In the genomic region with DNA sequence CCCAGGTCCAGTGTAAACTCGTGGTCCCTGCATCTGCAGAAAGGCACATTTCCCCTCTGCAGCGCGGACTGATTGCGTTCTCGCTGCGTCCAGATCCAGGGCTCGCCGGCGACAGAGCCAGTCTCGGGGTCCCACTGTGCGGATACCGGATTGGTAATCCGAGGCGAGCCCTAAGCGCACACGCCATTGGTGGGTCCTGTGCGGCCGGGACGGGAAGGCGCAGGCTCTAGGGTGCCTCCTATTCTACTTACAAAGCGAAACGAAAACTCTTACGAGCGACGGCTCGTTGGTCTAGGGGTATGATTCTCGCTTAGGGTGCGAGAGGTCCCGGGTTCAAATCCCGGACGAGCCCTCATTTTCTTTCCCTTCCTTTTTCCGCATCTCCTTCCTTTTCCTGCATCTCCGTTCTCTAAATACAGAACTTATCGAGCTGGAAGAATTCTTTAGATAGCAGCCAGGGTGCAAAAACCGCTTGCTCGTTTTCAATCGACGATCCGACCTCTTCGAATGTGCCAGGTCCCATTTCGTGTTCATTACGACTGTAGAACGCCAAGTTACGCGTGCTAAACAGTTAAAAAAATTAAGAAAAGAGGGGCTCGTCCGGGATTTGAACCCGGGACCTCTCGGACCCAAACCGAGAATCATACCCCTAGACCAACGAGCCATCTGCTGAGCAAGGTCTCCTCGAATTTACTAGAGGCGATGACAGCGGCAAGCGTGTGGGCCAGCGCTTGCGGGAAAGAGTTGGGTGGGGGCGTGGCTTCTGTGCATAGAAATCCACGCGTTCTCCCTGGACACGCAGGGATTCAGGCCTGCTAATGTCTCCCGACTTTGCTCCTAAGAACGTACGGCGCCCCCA, we compare ENCODE assay signal across 1 cellular context.
A peak's percentile ranks its signal among the peaks of the same experiment; 100 is the strongest.
TF ChIP-seq lines count a peak whose summit lies in the region.

No MANE protein-coding gene starts in this region.

TF ChIP-seq in HepG2, 621 proteins besides CTCF, POLR2A, EP300 and RAD21 (continued from another document and continues in another):
- TF ChIP-seq, protein P1, sequence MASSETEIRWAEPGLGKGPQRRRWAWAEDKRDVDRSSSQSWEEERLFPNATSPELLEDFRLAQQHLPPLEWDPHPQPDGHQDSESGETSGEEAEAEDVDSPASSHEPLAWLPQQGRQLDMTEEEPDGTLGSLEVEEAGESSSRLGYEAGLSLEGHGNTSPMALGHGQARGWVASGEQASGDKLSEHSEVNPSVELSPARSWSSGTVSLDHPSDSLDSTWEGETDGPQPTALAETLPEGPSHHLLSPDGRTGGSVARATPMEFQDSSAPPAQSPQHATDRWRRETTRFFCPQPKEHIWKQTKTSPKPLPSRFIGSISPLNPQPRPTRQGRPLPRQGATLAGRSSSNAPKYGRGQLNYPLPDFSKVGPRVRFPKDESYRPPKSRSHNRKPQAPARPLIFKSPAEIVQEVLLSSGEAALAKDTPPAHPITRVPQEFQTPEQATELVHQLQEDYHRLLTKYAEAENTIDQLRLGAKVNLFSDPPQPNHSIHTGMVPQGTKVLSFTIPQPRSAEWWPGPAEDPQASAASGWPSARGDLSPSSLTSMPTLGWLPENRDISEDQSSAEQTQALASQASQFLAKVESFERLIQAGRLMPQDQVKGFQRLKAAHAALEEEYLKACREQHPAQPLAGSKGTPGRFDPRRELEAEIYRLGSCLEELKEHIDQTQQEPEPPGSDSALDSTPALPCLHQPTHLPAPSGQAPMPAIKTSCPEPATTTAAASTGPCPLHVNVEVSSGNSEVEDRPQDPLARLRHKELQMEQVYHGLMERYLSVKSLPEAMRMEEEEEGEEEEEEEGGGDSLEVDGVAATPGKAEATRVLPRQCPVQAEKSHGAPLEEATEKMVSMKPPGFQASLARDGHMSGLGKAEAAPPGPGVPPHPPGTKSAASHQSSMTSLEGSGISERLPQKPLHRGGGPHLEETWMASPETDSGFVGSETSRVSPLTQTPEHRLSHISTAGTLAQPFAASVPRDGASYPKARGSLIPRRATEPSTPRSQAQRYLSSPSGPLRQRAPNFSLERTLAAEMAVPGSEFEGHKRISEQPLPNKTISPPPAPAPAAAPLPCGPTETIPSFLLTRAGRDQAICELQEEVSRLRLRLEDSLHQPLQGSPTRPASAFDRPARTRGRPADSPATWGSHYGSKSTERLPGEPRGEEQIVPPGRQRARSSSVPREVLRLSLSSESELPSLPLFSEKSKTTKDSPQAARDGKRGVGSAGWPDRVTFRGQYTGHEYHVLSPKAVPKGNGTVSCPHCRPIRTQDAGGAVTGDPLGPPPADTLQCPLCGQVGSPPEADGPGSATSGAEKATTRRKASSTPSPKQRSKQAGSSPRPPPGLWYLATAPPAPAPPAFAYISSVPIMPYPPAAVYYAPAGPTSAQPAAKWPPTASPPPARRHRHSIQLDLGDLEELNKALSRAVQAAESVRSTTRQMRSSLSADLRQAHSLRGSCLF (CRISPR knock-in tag; IDR thresholded peaks at IDR 0.05; ENCODE audit: borderline replicate concordance) = no peak
- no peak for TF ChIP-seq ZNF264 (CRISPR knock-in tag; IDR thresholded peaks at IDR 0.05)
- TF ChIP-seq EZH2 (conservative IDR thresholded peaks at IDR 0.05; ENCODE audit: low read depth, low read length) = no peak
- TF ChIP-seq SIX1 (CRISPR knock-in tag; IDR thresholded peaks at IDR 0.05; ENCODE audit: borderline replicate concordance) = peak; percentile 10; the same call in 1 of the 2 replicates
- TF ChIP-seq ZNF367 (CRISPR knock-in tag; IDR thresholded peaks at IDR 0.05; ENCODE audit: borderline replicate concordance) = no peak
- no peak for TF ChIP-seq PAX8 (CRISPR knock-in tag; IDR thresholded peaks at IDR 0.05; ENCODE audit: borderline replicate concordance)
- no peak for TF ChIP-seq NFIB (CRISPR knock-in tag; IDR thresholded peaks at IDR 0.05; ENCODE audit: borderline replicate concordance)
- TF ChIP-seq, protein P2, sequence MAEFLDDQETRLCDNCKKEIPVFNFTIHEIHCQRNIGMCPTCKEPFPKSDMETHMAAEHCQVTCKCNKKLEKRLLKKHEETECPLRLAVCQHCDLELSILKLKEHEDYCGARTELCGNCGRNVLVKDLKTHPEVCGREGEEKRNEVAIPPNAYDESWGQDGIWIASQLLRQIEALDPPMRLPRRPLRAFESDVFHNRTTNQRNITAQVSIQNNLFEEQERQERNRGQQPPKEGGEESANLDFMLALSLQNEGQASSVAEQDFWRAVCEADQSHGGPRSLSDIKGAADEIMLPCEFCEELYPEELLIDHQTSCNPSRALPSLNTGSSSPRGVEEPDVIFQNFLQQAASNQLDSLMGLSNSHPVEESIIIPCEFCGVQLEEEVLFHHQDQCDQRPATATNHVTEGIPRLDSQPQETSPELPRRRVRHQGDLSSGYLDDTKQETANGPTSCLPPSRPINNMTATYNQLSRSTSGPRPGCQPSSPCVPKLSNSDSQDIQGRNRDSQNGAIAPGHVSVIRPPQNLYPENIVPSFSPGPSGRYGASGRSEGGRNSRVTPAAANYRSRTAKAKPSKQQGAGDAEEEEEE (CRISPR knock-in tag; IDR thresholded peaks at IDR 0.05; ENCODE audit: borderline replicate concordance) = no peak
- TF ChIP-seq ZNF280D (CRISPR knock-in tag; IDR thresholded peaks at IDR 0.05) = no peak; the same call in 1 of the 2 replicates
- TF ChIP-seq ZNF691 (CRISPR knock-in tag; IDR thresholded peaks at IDR 0.05; ENCODE audit: borderline replicate concordance, low read depth) = no peak
- TF ChIP-seq MBNL3 (CRISPR knock-in tag; conservative IDR thresholded peaks at IDR 0.05) = no peak
- TF ChIP-seq ZNF674 (CRISPR knock-in tag; IDR thresholded peaks at IDR 0.05; ENCODE audit: low read depth) = no peak
- TF ChIP-seq NFE2L1 (CRISPR knock-in tag; IDR thresholded peaks at IDR 0.05; ENCODE audit: borderline replicate concordance) = no peak
- TF ChIP-seq ZNF543 (CRISPR knock-in tag; IDR thresholded peaks at IDR 0.05) = peak; percentile 25; the same call in 1 of the 2 replicates
- TF ChIP-seq MAFF (IDR thresholded peaks at IDR 0.05; ENCODE audit: low read depth, low read length) = no peak
- TF ChIP-seq, protein P3, sequence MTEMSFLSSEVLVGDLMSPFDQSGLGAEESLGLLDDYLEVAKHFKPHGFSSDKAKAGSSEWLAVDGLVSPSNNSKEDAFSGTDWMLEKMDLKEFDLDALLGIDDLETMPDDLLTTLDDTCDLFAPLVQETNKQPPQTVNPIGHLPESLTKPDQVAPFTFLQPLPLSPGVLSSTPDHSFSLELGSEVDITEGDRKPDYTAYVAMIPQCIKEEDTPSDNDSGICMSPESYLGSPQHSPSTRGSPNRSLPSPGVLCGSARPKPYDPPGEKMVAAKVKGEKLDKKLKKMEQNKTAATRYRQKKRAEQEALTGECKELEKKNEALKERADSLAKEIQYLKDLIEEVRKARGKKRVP (CRISPR knock-in tag; IDR thresholded peaks at IDR 0.05) = 0 out of 4 replicates have a peak, but pooled peaks of 1 of the 2 experiments have one; percentile 28
- TF ChIP-seq CSRNP2 (CRISPR knock-in tag; conservative IDR thresholded peaks at IDR 0.05; ENCODE audit: low read depth) = no peak
- no peak for TF ChIP-seq CERS6 (CRISPR knock-in tag; IDR thresholded peaks at IDR 0.05)
- TF ChIP-seq MAFK (conservative IDR thresholded peaks at IDR 0.05 in 1 of 2, IDR thresholded peaks at IDR 0.05 in 1 of 2; ENCODE audit: low read length in 2 of 2) = no peak
- TF ChIP-seq ZSCAN30 (CRISPR knock-in tag; IDR thresholded peaks at IDR 0.05) = no peak
- TF ChIP-seq CHD4 (IDR thresholded peaks at IDR 0.05; ENCODE audit: borderline replicate concordance, low read length) = peak; percentile 95; the same call in 1 of the 2 replicates
- TF ChIP-seq MXD4 (CRISPR knock-in tag; IDR thresholded peaks at IDR 0.05) = peak; percentile 70
- no peak for TF ChIP-seq ZNF34 (CRISPR knock-in tag; IDR thresholded peaks at IDR 0.05; ENCODE audit: borderline replicate concordance)
- no peak for TF ChIP-seq BORCS8-MEF2B (CRISPR knock-in tag; IDR thresholded peaks at IDR 0.05)
- TF ChIP-seq NFKBIZ (CRISPR knock-in tag; IDR thresholded peaks at IDR 0.05) = 0 out of 2 replicates have a peak, but pooled peaks have one; percentile 19
- TF ChIP-seq ZNF546 (CRISPR knock-in tag; conservative IDR thresholded peaks at IDR 0.05) = no peak; the same call in 1 of the 2 replicates
- TF ChIP-seq PAF1 (CRISPR knock-in tag; IDR thresholded peaks at IDR 0.05) = no peak
- peak; percentile 30; the same call in 1 of the 2 replicates for TF ChIP-seq CREM (IDR thresholded peaks at IDR 0.05)
- TF ChIP-seq CREM (CRISPR knock-in tag; IDR thresholded peaks at IDR 0.05) = no peak
- TF ChIP-seq RARA (CRISPR knock-in tag; IDR thresholded peaks at IDR 0.05) = no peak; the same call in 1 of the 2 replicates
- TF ChIP-seq ZNF12 (CRISPR knock-in tag; IDR thresholded peaks at IDR 0.05) = no peak; the same call in 1 of the 2 replicates
- no peak for TF ChIP-seq ZNF558 (CRISPR knock-in tag; IDR thresholded peaks at IDR 0.05; ENCODE audit: borderline replicate concordance)
- TF ChIP-seq FOXP4 (CRISPR knock-in tag; IDR thresholded peaks at IDR 0.05) = no peak
- TF ChIP-seq RBAK (CRISPR knock-in tag; IDR thresholded peaks at IDR 0.05) = 0 out of 2 replicates have a peak, but pooled peaks have one; percentile 15
- TF ChIP-seq HHEX (CRISPR knock-in tag; IDR thresholded peaks at IDR 0.05) = no peak
- TF ChIP-seq NFE2L2 (IDR thresholded peaks at IDR 0.05; ENCODE audit: low read length) = no peak; the same call in 1 of the 2 replicates
- peak; percentile 48; the same call in 1 of the 2 replicates for TF ChIP-seq ZNF335 (CRISPR knock-in tag; IDR thresholded peaks at IDR 0.05)
- TF ChIP-seq ZNF441 (CRISPR knock-in tag; IDR thresholded peaks at IDR 0.05; ENCODE audit: borderline replicate concordance) = no peak
- no peak for TF ChIP-seq RFX5 (IDR thresholded peaks at IDR 0.05; ENCODE audit: low read depth, low read length)
- no peak for TF ChIP-seq ZNF431 (CRISPR knock-in tag; IDR thresholded peaks at IDR 0.05; ENCODE audit: borderline replicate concordance, low read depth)
- TF ChIP-seq SP140L (CRISPR knock-in tag; IDR thresholded peaks at IDR 0.05; ENCODE audit: borderline replicate concordance) = 0 out of 2 replicates have a peak, but pooled peaks have one; percentile 69
- TF ChIP-seq ZNF619 (CRISPR knock-in tag; IDR thresholded peaks at IDR 0.05) = no peak
